Comparison of ENCODE assay signal across 11 cellular contexts in genomic region chr15:100713163-100713867, GRCh38.
DNase-seq lines count a peak whose midpoint lies in the region; ATAC-seq, FAIRE-seq and TF ChIP-seq lines count a peak whose summit lies in the region.
"Had no signal": no experiment of that assay in that cellular context is flagged by ENCODE, and none has a peak within 500 bp of the region (broad histone marks: within the 10 kb centered on the region; RNA-seq: fewer than 3 reads in every experiment).

No MANE protein-coding gene starts in this region.

- H3K9me3 ChIP-seq in lower lobe of right lung: no peaks in the 10 kb centered on the region
- H3K9me3 ChIP-seq in WERI-Rb-1 (ENCODE audit: severe bottlenecking): no peaks in the 10 kb centered on the region

- H3K36me3 ChIP-seq in lower lobe of right lung (no peaks in the 10 kb centered on the region), WERI-Rb-1 (no peaks in the 10 kb centered on the region)
- H3K36me3 ChIP-seq: BLaER1 treated with 17β-estradiol and CSF1 and Interleukin-3, amounts not matched to agents 10 nM and 100 nM; cardiac muscle cell had no signal

- peaks cover 48% of the 10 kb centered on the region for H3K4me1 ChIP-seq in lower lobe of right lung
- H3K4me1 ChIP-seq: BLaER1 treated with 17β-estradiol and CSF1 and Interleukin-3, amounts not matched to agents 10 nM and 100 nM had no signal

- H3K27ac ChIP-seq in lower lobe of right lung (no peak overlapping the region), caudate nucleus (ENCODE audit: low read depth, low read length) (no peak overlapping the region), WERI-Rb-1 (no peak overlapping the region)
- H3K27ac ChIP-seq: BLaER1 treated with 17β-estradiol and CSF1 and Interleukin-3, amounts not matched to agents 10 nM and 100 nM; cardiac muscle cell had no signal

- peak; percentile 94 for FAIRE-seq in HTR-8/SVneo (lab: Jason Lieb, UNC)

- ATAC-seq in lower lobe of right lung: peak; percentile 30 to 57

- TF ChIP-seq CTCF in lower lobe of right lung (IDR thresholded peaks at IDR 0.05): no peak
- TF ChIP-seq CTCF in WERI-Rb-1 (IDR thresholded peaks at IDR 0.05; ENCODE audit: low read depth, low read length): no peak

- H3K27me3 ChIP-seq in lower lobe of right lung (ENCODE audit: low read depth) (no peaks in the 10 kb centered on the region), WERI-Rb-1 (ENCODE audit: insufficient read depth, low read depth, severe bottlenecking) (no peaks in the 10 kb centered on the region)
- H3K27me3 ChIP-seq: BLaER1 treated with 17β-estradiol and CSF1 and Interleukin-3, amounts not matched to agents 10 nM and 100 nM; cardiac muscle cell had no signal

- DNase-seq in A172 (ENCODE audit: low spot score) (peak; percentile 94), HTR-8/SVneo (ENCODE audit: insufficient read length, low spot score) (peak; percentile 87), cerebellum (ENCODE audit: low spot score) (peak; percentile 30), lower lobe of right lung (no peak), SKM-1 (lab: John Stamatoyannopoulos, UW; ENCODE audit: unreplicated experiment) (no peak), Kasumi-1 (lab: John Stamatoyannopoulos, UW) (no peak), caudate nucleus (lab: John Stamatoyannopoulos, UW) (no peak), WERI-Rb-1 (no peak)
- DNase-seq: stimulated activated CD4-positive, alpha-beta T cell treated with anti-CD3 and anti-CD28 coated beads, Interleukin-1b, Interleukin-23, amount 100 ng/mL, for 48 hours had no signal

- no peak overlapping the region for H3K4me3 ChIP-seq in lower lobe of right lung
- no peak overlapping the region for H3K4me3 ChIP-seq in WERI-Rb-1 (ENCODE audit: low read depth, low read length)
- H3K4me3 ChIP-seq: BLaER1 treated with 17β-estradiol and CSF1 and Interleukin-3, amounts not matched to agents 10 nM and 100 nM; cardiac muscle cell had no signal

- intact Hi-C loops in lower lobe of right lung (cut with DNase I): no loop called here

Comparison
In these comparisons a context has a peak if more than half of its experiments do, and no peak if none do; other contexts are left out.
1. DNase-seq: peak in A172 (single experiment), HTR-8/SVneo (single experiment) and cerebellum (single experiment); none in lower lobe of right lung (single experiment), SKM-1 (single experiment), Kasumi-1 (0 of 2), caudate nucleus (0 of 61) and WERI-Rb-1 (single experiment).